Comparison of ENCODE assay signal across 29 cellular contexts in the genomic region with DNA sequence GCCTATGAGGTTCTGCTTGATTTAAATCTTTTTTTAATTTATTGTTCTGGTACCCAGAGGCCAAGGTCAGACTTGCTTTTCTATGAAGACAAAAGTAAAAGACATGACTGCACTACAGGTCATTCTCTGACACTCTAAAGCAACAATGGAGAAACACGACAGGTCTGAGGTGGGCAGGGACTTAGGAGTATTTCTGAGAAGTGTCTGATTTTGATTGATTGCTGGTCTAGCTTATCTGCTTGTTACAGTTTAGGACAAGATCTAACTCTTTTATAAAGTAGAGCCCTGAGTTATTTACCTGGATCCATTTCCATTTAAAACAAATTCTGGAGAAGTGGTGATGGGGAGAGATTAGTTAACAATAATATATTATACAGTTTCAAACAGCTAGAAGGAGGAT.
"Had no signal": no experiment of that assay in that cellular context is flagged by ENCODE, and none has a peak within 500 bp of the region (broad histone marks: within the 10 kb centered on the region; RNA-seq: fewer than 3 reads in every experiment).

No MANE protein-coding gene starts in this region.

- FAIRE-seq: frontal cortex had no signal

- H3K27ac ChIP-seq: ascending aorta, breast epithelium, cardiac muscle cell, colonic mucosa, dorsolateral prefrontal cortex had no signal

- H3K27me3 ChIP-seq: ascending aorta, breast epithelium, cardiac muscle cell, colonic mucosa had no signal

- H3K9me3 ChIP-seq: ascending aorta, breast epithelium, colonic mucosa had no signal

- H3K4me1 ChIP-seq: ascending aorta, breast epithelium, colonic mucosa had no signal

- H3K36me3 ChIP-seq: ascending aorta, breast epithelium, cardiac muscle cell, colonic mucosa had no signal

- H3K4me3 ChIP-seq: ascending aorta, breast epithelium, cardiac muscle cell, colonic mucosa, dorsolateral prefrontal cortex had no signal

- ATAC-seq: activated CD4-positive, alpha-beta T cell treated with anti-CD3 and anti-CD28 coated beads for 36 hours; activated CD8-positive, alpha-beta memory T cell treated with anti-CD3 and anti-CD28 coated beads, Interleukin-2, amount 10 ng/mL, durations not matched to agents 7 days and 5 days; activated CD8-positive, alpha-beta T cell treated with anti-CD3 and anti-CD28 coated beads, Interleukin-2, amount 10 ng/mL, durations not matched to agents 7 days and 5 days; activated naive CD4-positive, alpha-beta T cell treated with anti-CD3 and anti-CD28 coated beads, Interleukin-2, amount 50 U/mL, for 72 hours; esophagus mucosa had no signal

- DNase-seq: activated CD4-positive, alpha-beta memory T cell treated with anti-CD3 and anti-CD28 coated beads for 36 hours; activated CD4-positive, alpha-beta T cell treated with anti-CD3 and anti-CD28 coated beads for 36 hours; activated CD4-positive, alpha-beta T cell treated with anti-CD3 and anti-CD28 coated beads, Interleukin-2, amount 10 ng/mL, durations not matched to agents 24 days and 14 days; activated CD4-positive, CD25-positive, alpha-beta regulatory T cell; activated CD4-positive, CD25-positive, alpha-beta regulatory T cell treated with anti-CD3 and anti-CD28 coated beads, Interleukin-2, amount 50 U/mL, for 72 hours; activated CD8-positive, alpha-beta memory T cell treated with anti-CD3 and anti-CD28 coated beads, Interleukin-2, amount 10 ng/mL, durations not matched to agents 7 days and 5 days; activated CD8-positive, alpha-beta memory T cell treated with anti-CD3 and anti-CD28 coated beads, Interleukin-2, amount 50 U/mL, for 4 hours; activated CD8-positive, alpha-beta T cell treated with anti-CD3 and anti-CD28 coated beads, Interleukin-2, amount 10 ng/mL, durations not matched to agents 7 days and 5 days; activated gamma-delta T cell; activated naive CD4-positive, alpha-beta T cell; activated naive CD4-positive, alpha-beta T cell treated with anti-CD3 and anti-CD28 coated beads, Interleukin-2, amount 10 ng/mL, durations not matched to agents 7 days and 5 days; activated naive CD8-positive, alpha-beta T cell treated with anti-CD3 and anti-CD28 coated beads, Interleukin-2, amount 10 ng/mL, durations not matched to agents 7 days and 5 days; activated T-cell treated with anti-CD3 and anti-CD28 coated beads, Interleukin-2, amount 50 U/mL, for 1 hour; activated T-cell treated with anti-CD3 and anti-CD28 coated beads, Interleukin-2, amount 50 U/mL, for 48 hours; central memory CD4-positive, alpha-beta T cell; cerebellar nuclear complex; colonic mucosa; dorsolateral prefrontal cortex; effector memory CD4-positive, alpha-beta T cell; endodermal cell; foreskin fibroblast; head of caudate nucleus; T-helper 2 cell had no signal
